Comparison of ENCODE assay signal across 22 cellular contexts in genomic region chr12:40559865-40560264, GRCh38.
DNase-seq lines count a peak whose midpoint lies in the region; ATAC-seq and TF ChIP-seq lines count a peak whose summit lies in the region.
"Had no signal": no experiment of that assay in that cellular context is flagged by ENCODE, and none has a peak within 500 bp of the region (broad histone marks: within the 10 kb centered on the region; RNA-seq: fewer than 3 reads in every experiment).

No MANE protein-coding gene starts in this region.

- H3K27me3 ChIP-seq in GM06990 (replicated peaks; ENCODE audit: control insufficient read depth, insufficient read depth, low read length) (no peaks in the 10 kb centered on the region), osteoblast (ENCODE audit: insufficient read depth, low read length) (no peaks in the 10 kb centered on the region), heart right ventricle (no peaks in the 10 kb centered on the region), PC-9 (ENCODE audit: insufficient read depth, low read depth) (no peaks in the 10 kb centered on the region)
- H3K27me3 ChIP-seq: BLaER1 treated with 17β-estradiol and CSF1 and Interleukin-3, amounts not matched to agents 10 nM and 100 nM; sigmoid colon had no signal

- POLR2A ChIA-PET in PC-9 (lab: Charles Lee; ENCODE audit: unreplicated experiment): no interaction called here

- peak; percentile 61 for ATAC-seq in GM18870 (IDR thresholded peaks at IDR 0.05; ENCODE audit: unreplicated experiment)
- ATAC-seq in GM21528 (IDR thresholded peaks at IDR 0.05; ENCODE audit: low FRiP score, unreplicated experiment): peak; percentile 49
- peak; percentile 58 for ATAC-seq in HG02973 (IDR thresholded peaks at IDR 0.05; ENCODE audit: unreplicated experiment)
- no peak for ATAC-seq in omental fat pad (ENCODE audit: low FRiP score)
- ATAC-seq in heart right ventricle: no peak
- ATAC-seq: activated CD8-positive, alpha-beta T cell treated with anti-CD3 and anti-CD28 coated beads for 36 hours; activated T-cell treated with anti-CD3 and anti-CD28 coated beads, Interleukin-2, amount 50 U/mL, for 72 hours; effector memory CD8-positive, alpha-beta T cell; K562; left colon; mucosa of descending colon had no signal

- TF ChIP-seq CTCF in GM06990 (IDR thresholded peaks at IDR 0.05; ENCODE audit: insufficient read depth, low read length, poor library complexity, severe bottlenecking) (no peak), osteoblast (IDR thresholded peaks at IDR 0.05; ENCODE audit: extremely low read depth, low read depth, low read length) (no peak), omental fat pad (IDR thresholded peaks at IDR 0.05) (no peak), heart right ventricle (IDR thresholded peaks at IDR 0.05) (no peak), PC-9 (conservative IDR thresholded peaks at IDR 0.05) (no peak)

- H3K9me2 ChIP-seq in PC-9 (ENCODE audit: insufficient read depth): no peaks in the 10 kb centered on the region; the same call in 1 of the 2 replicates

- no peaks in the 10 kb centered on the region for H3K9me3 ChIP-seq in osteoblast (ENCODE audit: low read depth, low read length)
- no peaks in the 10 kb centered on the region for H3K9me3 ChIP-seq in heart right ventricle
- H3K9me3 ChIP-seq in PC-9 (ENCODE audit: insufficient read depth, low read depth): no peaks in the 10 kb centered on the region
- H3K9me3 ChIP-seq: BLaER1 treated with 17β-estradiol and CSF1 and Interleukin-3, amounts not matched to agents 10 nM and 100 nM; mucosa of descending colon; thoracic aorta had no signal

- H3K79me2 ChIP-seq in osteoblast (ENCODE audit: insufficient read depth, low read length) (no peaks in the 10 kb centered on the region), PC-9 (ENCODE audit: low read depth) (no peaks in the 10 kb centered on the region)

- intact Hi-C loops in heart right ventricle (cut with DNase I) (no loop called here), PC-9 (cut with micrococcal nuclease; ENCODE audit: unreplicated experiment) (no loop called here)

- no TSS peak for BruUV-seq in PC-9 (replicated peaks; lab: Mats Ljungman, UMichigan)

- no peaks in the 10 kb centered on the region for H3K4me1 ChIP-seq in osteoblast (ENCODE audit: insufficient read depth, low read length)
- no peaks in the 10 kb centered on the region for H3K4me1 ChIP-seq in heart right ventricle
- no peaks in the 10 kb centered on the region for H3K4me1 ChIP-seq in PC-9 (replicated peaks; ENCODE audit: insufficient read depth)
- H3K4me1 ChIP-seq: BLaER1 treated with 17β-estradiol and CSF1 and Interleukin-3, amounts not matched to agents 10 nM and 100 nM; sigmoid colon had no signal

- peak; percentile 37 for DNase-seq in GM06990 (ENCODE audit: extremely low read depth, insufficient read length)
- no peak for DNase-seq in osteoblast (ENCODE audit: insufficient read length, low spot score, missing footprints)
- no peak for DNase-seq in omental fat pad (ENCODE audit: low spot score)
- DNase-seq in heart right ventricle: no peak
- DNase-seq in PC-9: no peak
- DNase-seq: activated CD8-positive, alpha-beta T cell treated with anti-CD3 and anti-CD28 coated beads for 36 hours; activated T-cell treated with anti-CD3 and anti-CD28 coated beads, Interleukin-2, amount 50 U/mL, for 72 hours; effector memory CD8-positive, alpha-beta T cell; left colon; mucosa of descending colon; NCI-H1092 treated with DMSO at 0.1 percent for 48 hours; NCI-H82; sigmoid colon; stimulated activated CD4-positive, alpha-beta T cell treated with anti-CD3 and anti-CD28 coated beads, Interleukin-4, amount 100 ng/mL, for 24 hours had no signal

- H3K36me3 ChIP-seq in GM06990 (ENCODE audit: control insufficient read depth, insufficient read depth, low read length) (no peaks in the 10 kb centered on the region), osteoblast (ENCODE audit: insufficient read depth, low read length) (no peaks in the 10 kb centered on the region), heart right ventricle (no peaks in the 10 kb centered on the region), PC-9 (ENCODE audit: low read depth) (no peaks in the 10 kb centered on the region)
- H3K36me3 ChIP-seq: BLaER1 treated with 17β-estradiol and CSF1 and Interleukin-3, amounts not matched to agents 10 nM and 100 nM; sigmoid colon; thoracic aorta had no signal

- H2AFZ ChIP-seq in osteoblast (ENCODE audit: low read length) (no peak overlapping the region), PC-9 (no peak overlapping the region)

- no peak overlapping the region for H3K27ac ChIP-seq in osteoblast (ENCODE audit: low read depth, low read length)
- no peak overlapping the region for H3K27ac ChIP-seq in heart right ventricle
- H3K27ac ChIP-seq in PC-9: no peak overlapping the region
- H3K27ac ChIP-seq: 22Rv1; BLaER1 treated with 17β-estradiol and CSF1 and Interleukin-3, amounts not matched to agents 10 nM and 100 nM; sigmoid colon; thoracic aorta; VCaP had no signal

- H4K20me1 ChIP-seq in osteoblast (ENCODE audit: insufficient read depth, low read length) (no peaks in the 10 kb centered on the region), PC-9 (ENCODE audit: insufficient read depth) (no peaks in the 10 kb centered on the region)
- H4K20me1 ChIP-seq: BLaER1 treated with 17β-estradiol and CSF1 and Interleukin-3, amounts not matched to agents 10 nM and 100 nM had no signal

- CTCF ChIA-PET in PC-9 (lab: Charles Lee): no interaction called here

- H3K4me2 ChIP-seq in osteoblast (ENCODE audit: insufficient read depth, low read length) (no peak overlapping the region), PC-9 (no peak overlapping the region)
- H3K4me2 ChIP-seq: BLaER1 treated with 17β-estradiol and CSF1 and Interleukin-3, amounts not matched to agents 10 nM and 100 nM had no signal

- H3K4me3 ChIP-seq in GM06990 (replicated peaks; ENCODE audit: low read depth, low read length) (no peak overlapping the region), osteoblast (ENCODE audit: insufficient read depth, low read length) (no peak overlapping the region), heart right ventricle (no peak overlapping the region), PC-9 (no peak overlapping the region)
- H3K4me3 ChIP-seq: BLaER1 treated with 17β-estradiol and CSF1 and Interleukin-3, amounts not matched to agents 10 nM and 100 nM; K562; mucosa of descending colon; sigmoid colon; thoracic aorta had no signal

- H3F3A ChIP-seq in PC-9 (ENCODE audit: insufficient read depth, low read depth): no peaks in the 10 kb centered on the region

Comparison
In these comparisons a context has a peak if more than half of its experiments do, and no peak if none do; other contexts are left out.
1. ATAC-seq: peak in GM18870 (single experiment), GM21528 (single experiment) and HG02973 (single experiment); none in omental fat pad (single experiment) and heart right ventricle (0 of 8).